ENCODE assay signal across 15 cellular contexts in genomic region chr10:46294641-46295230, GRCh38. TPM values are rescaled to one million over a fixed set of nuclear protein-coding genes. Genes with fewer than 3 reads are reported as not detected.
"Had no signal": no experiment of that assay in that cellular context is flagged by ENCODE, and none has a peak within 500 bp of the region (broad histone marks: within the 10 kb centered on the region; RNA-seq: fewer than 3 reads in every experiment).

No MANE protein-coding gene starts in this region.

- ATAC-seq: body of pancreas, T-helper 17 cell had no signal

- H3K27me3 ChIP-seq: body of pancreas, hepatocyte, right lobe of liver had no signal

- H3K36me3 ChIP-seq: lower lobe of right lung, prostate gland, right lobe of liver had no signal

- H3K9me3 ChIP-seq: body of pancreas, lower lobe of right lung, prostate gland, right lobe of liver had no signal

- DNase-seq: activated CD4-positive, CD25-positive, alpha-beta regulatory T cell; activated naive CD4-positive, alpha-beta T cell treated with anti-CD3 and anti-CD28 coated beads for 36 hours; amniotic stem cell; lower lobe of right lung; midbrain; naive B cell; occipital lobe; stimulated activated CD4-positive, alpha-beta T cell treated with anti-CD3 and anti-CD28 coated beads, Interleukin-2, amount 100 ng/mL, for 24 hours; stimulated activated naive CD4-positive, alpha-beta T cell; T-helper 17 cell had no signal

- H3K27ac ChIP-seq: body of pancreas, hepatocyte, lower lobe of right lung, prostate gland, right lobe of liver had no signal

- H3K4me3 ChIP-seq: body of pancreas, hepatocyte, lower lobe of right lung, prostate gland, right lobe of liver had no signal

- H3K4me1 ChIP-seq: body of pancreas, prostate gland, right lobe of liver had no signal

RNA-seq across cellular contexts. Expression of gene ANTXRL, which starts 7.9 kb away (rescaled TPM):
- total RNA-seq: activated naive CD4-positive, alpha-beta T cell treated with anti-CD3 and anti-CD28 coated beads for 36 hours; body of pancreas; hepatocyte; lower lobe of right lung; occipital lobe; right lobe of liver; T-helper 17 cell; ureter had no signal
- polyA plus RNA-seq: hepatocyte had no signal
